Comparison of ENCODE assay signal across 1 cellular context in the genomic region with DNA sequence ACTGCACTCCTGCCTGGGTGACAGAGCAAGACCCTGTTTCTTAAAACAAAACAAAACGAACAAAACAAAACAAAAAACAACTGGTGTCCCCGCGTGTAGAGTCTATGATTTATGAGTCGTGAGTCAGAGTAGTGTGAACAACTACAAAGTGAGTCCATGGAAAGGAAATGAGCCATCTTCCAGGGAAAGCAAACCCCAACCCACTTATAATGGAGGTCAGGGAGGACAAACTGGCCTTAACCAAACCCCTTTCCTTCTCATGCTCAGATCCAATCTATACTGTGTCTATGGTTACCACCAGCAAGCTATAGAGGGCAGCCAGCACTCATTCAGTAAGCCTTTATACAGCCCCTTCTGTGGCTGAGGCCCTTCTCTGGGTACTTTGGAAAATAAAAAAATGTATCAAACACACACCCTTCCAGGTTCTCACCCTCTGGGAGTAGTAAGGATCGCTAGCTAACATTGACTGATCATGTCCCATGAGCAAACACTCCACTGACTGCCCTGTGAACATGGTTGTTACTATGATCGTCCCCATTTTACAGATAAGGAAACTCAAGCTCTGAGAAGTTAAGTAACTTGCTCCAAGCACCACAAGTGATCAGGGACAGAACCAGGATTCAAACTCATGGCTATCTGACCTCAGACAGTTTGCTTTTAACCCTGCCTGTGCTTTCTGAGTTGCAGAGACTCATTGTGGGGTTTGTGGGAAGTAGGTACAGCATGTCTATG.
A peak's percentile ranks its signal among the peaks of the same experiment; 100 is the strongest.
TF ChIP-seq lines count a peak whose summit lies in the region.

No MANE protein-coding gene starts in this region.

TF ChIP-seq in HepG2, 621 proteins besides CTCF, POLR2A, EP300 and RAD21:
- TF ChIP-seq ZNF629 (CRISPR knock-in tag; conservative IDR thresholded peaks at IDR 0.05) (peak; percentile 52; the same call in 1 of the 2 replicates), ZNF770 (CRISPR knock-in tag; IDR thresholded peaks at IDR 0.05) (peak; percentile 1; the same call in 1 of the 2 replicates), STAG1 (CRISPR knock-in tag; IDR thresholded peaks at IDR 0.05) (peak; percentile 34), ZBTB21 (CRISPR knock-in tag; IDR thresholded peaks at IDR 0.05) (no peak)
